Comparison of ENCODE assay signal across 1 cellular context in genomic region chr6:23173231-23173630, GRCh38.
TF ChIP-seq lines count a peak whose summit lies in the region.

No MANE protein-coding gene starts in this region.

TF ChIP-seq in SK-N-SH treated with all-trans-retinoic acid at 6 μM for 48 hours, 23 proteins besides CTCF, POLR2A, EP300 and RAD21 (continued from another document):
- TF ChIP-seq, protein P1, sequence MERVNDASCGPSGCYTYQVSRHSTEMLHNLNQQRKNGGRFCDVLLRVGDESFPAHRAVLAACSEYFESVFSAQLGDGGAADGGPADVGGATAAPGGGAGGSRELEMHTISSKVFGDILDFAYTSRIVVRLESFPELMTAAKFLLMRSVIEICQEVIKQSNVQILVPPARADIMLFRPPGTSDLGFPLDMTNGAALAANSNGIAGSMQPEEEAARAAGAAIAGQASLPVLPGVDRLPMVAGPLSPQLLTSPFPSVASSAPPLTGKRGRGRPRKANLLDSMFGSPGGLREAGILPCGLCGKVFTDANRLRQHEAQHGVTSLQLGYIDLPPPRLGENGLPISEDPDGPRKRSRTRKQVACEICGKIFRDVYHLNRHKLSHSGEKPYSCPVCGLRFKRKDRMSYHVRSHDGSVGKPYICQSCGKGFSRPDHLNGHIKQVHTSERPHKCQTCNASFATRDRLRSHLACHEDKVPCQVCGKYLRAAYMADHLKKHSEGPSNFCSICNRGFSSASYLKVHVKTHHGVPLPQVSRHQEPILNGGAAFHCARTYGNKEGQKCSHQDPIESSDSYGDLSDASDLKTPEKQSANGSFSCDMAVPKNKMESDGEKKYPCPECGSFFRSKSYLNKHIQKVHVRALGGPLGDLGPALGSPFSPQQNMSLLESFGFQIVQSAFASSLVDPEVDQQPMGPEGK (CRISPR knock-in tag; IDR thresholded peaks at IDR 0.05; ENCODE audit: borderline replicate concordance) = no peak
- no peak for TF ChIP-seq GLIS3 (CRISPR knock-in tag; IDR thresholded peaks at IDR 0.05)
- no peak for TF ChIP-seq ESRRG (CRISPR knock-in tag; IDR thresholded peaks at IDR 0.05)
- no peak for TF ChIP-seq ZNF70 (CRISPR knock-in tag; IDR thresholded peaks at IDR 0.05)
- no peak for TF ChIP-seq BACH2 (CRISPR knock-in tag; IDR thresholded peaks at IDR 0.05; ENCODE audit: borderline replicate concordance)
- TF ChIP-seq TCF4 (CRISPR knock-in tag; IDR thresholded peaks at IDR 0.05; ENCODE audit: borderline replicate concordance) = no peak
- TF ChIP-seq TOX (CRISPR knock-in tag; IDR thresholded peaks at IDR 0.05; ENCODE audit: borderline replicate concordance) = no peak
- TF ChIP-seq ZFP3 (CRISPR knock-in tag; IDR thresholded peaks at IDR 0.05) = no peak
- TF ChIP-seq CSDC2 (CRISPR knock-in tag; IDR thresholded peaks at IDR 0.05) = no peak
- TF ChIP-seq ARNTL (CRISPR knock-in tag; IDR thresholded peaks at IDR 0.05; ENCODE audit: borderline replicate concordance, low read depth) = no peak
- TF ChIP-seq ZFP30 (CRISPR knock-in tag; IDR thresholded peaks at IDR 0.05) = no peak
- no peak for TF ChIP-seq RARB (CRISPR knock-in tag; IDR thresholded peaks at IDR 0.05)
